17 cellular contexts compared by ENCODE assay signal in genomic region chr4:55366621-55367020, GRCh38. TPM values are rescaled to one million over a fixed set of nuclear protein-coding genes. Genes with fewer than 3 reads are reported as not detected.
DNase-seq lines count a peak whose midpoint lies in the region; ATAC-seq and TF ChIP-seq lines count a peak whose summit lies in the region.
"Had no signal": no experiment of that assay in that cellular context is flagged by ENCODE, and none has a peak within 500 bp of the region (broad histone marks: within the 10 kb centered on the region; RNA-seq: fewer than 3 reads in every experiment).

No MANE protein-coding gene starts in this region.

- peak overlapping the region; percentile 42 for H3K27ac Mint-ChIP-seq in chondrocyte (ENCODE audit: unreplicated experiment)
- H3K27ac Mint-ChIP-seq: CD8-positive, alpha-beta memory T cell had no signal

- no peaks in the 10 kb centered on the region for H4K20me1 ChIP-seq in osteoblast (ENCODE audit: insufficient read depth, low read length)

- H3K4me2 ChIP-seq in osteoblast (ENCODE audit: insufficient read depth, low read length), result no peak overlapping the region

- H3K27ac ChIP-seq in angular gyrus (ENCODE audit: low read depth, low read length) (peak overlapping the region; percentile 98), layer of hippocampus (ENCODE audit: low read depth, low read length) (peak overlapping the region; percentile 94), substantia nigra (ENCODE audit: low read depth, low read length, poor library complexity, severe bottlenecking) (peak overlapping the region; percentile 99), osteoblast (ENCODE audit: low read depth, low read length) (no peak overlapping the region)
- H3K27ac ChIP-seq: GM23248 had no signal

- no peaks in the 10 kb centered on the region for H3K27me3 Mint-ChIP-seq in chondrocyte (ENCODE audit: low read depth)
- H3K27me3 Mint-ChIP-seq: CD8-positive, alpha-beta memory T cell had no signal

- intact Hi-C loops in left colon (cut with DNase I, micrococcal nuclease) (no loop called here), mucosa of descending colon (cut with DNase I, micrococcal nuclease) (no loop called here)

- no peaks in the 10 kb centered on the region for H3K27me3 ChIP-seq in layer of hippocampus (ENCODE audit: control insufficient read depth, insufficient read depth, low read length)
- H3K27me3 ChIP-seq in osteoblast (ENCODE audit: insufficient read depth, low read length), result no peaks in the 10 kb centered on the region

- peaks cover 14% of the 10 kb centered on the region for H3K36me3 Mint-ChIP-seq in chondrocyte (ENCODE audit: low read depth)

- H3K4me1 ChIP-seq in mucosa of descending colon (ENCODE audit: low read depth), result no peaks in the 10 kb centered on the region
- H3K4me1 ChIP-seq in osteoblast (ENCODE audit: insufficient read depth, low read length), result no peaks in the 10 kb centered on the region

- no peak for TF ChIP-seq CTCF in chondrocyte (IDR thresholded peaks at IDR 0.05)
- no peak for TF ChIP-seq CTCF in mucosa of descending colon (IDR thresholded peaks at IDR 0.05)
- no peak for TF ChIP-seq CTCF in osteoblast (IDR thresholded peaks at IDR 0.05; ENCODE audit: extremely low read depth, low read depth, low read length)

- H2AFZ ChIP-seq in osteoblast (ENCODE audit: low read length), result no peak overlapping the region
- H2AFZ ChIP-seq: GM23248 had no signal

- no peak overlapping the region for H3K4me3 Mint-ChIP-seq in chondrocyte (ENCODE audit: unreplicated experiment)
- H3K4me3 Mint-ChIP-seq: CD8-positive, alpha-beta memory T cell had no signal

- ATAC-seq in left colon, result no peak
- no peak for ATAC-seq in mucosa of descending colon
- no peak for ATAC-seq in HG03520 (IDR thresholded peaks at IDR 0.05; ENCODE audit: unreplicated experiment)

- no peaks in the 10 kb centered on the region for H3K9me3 Mint-ChIP-seq in chondrocyte (ENCODE audit: low read depth)
- H3K9me3 Mint-ChIP-seq: CD8-positive, alpha-beta memory T cell had no signal

- peaks cover 11% of the 10 kb centered on the region for H3K4me1 Mint-ChIP-seq in chondrocyte (ENCODE audit: low read depth)
- H3K4me1 Mint-ChIP-seq: CD8-positive, alpha-beta memory T cell had no signal

- H3K36me3 ChIP-seq in mucosa of descending colon (ENCODE audit: low read depth) (no peaks in the 10 kb centered on the region), osteoblast (ENCODE audit: insufficient read depth, low read length) (no peaks in the 10 kb centered on the region)

- H3K79me2 ChIP-seq in osteoblast (ENCODE audit: insufficient read depth, low read length), result no peaks in the 10 kb centered on the region

- no peak for DNase-seq in chondrocyte (ENCODE audit: low spot score)
- DNase-seq in substantia nigra (lab: John Stamatoyannopoulos, UW), result peak in 1 of 49 donors; percentile 24
- DNase-seq in left colon, result no peak
- DNase-seq in mucosa of descending colon, result no peak
- no peak for DNase-seq in osteoblast (ENCODE audit: insufficient read length, low spot score, missing footprints)
- DNase-seq: ACHN; CD8-positive, alpha-beta memory T cell; DMS79; GM23248; KG1; NCI-H1694 treated with DMSO at 0.1 percent for 48 hours; NCI-H510A treated with DMSO at 0.1 percent for 48 hours; NCI-H774; SHP77 had no signal

- H3K4me3 ChIP-seq in mucosa of descending colon (no peak overlapping the region), osteoblast (ENCODE audit: insufficient read depth, low read length) (no peak overlapping the region)
- H3K4me3 ChIP-seq: GM23248 had no signal

- H3K9me3 ChIP-seq in mucosa of descending colon (no peaks in the 10 kb centered on the region), osteoblast (ENCODE audit: low read depth, low read length) (no peaks in the 10 kb centered on the region)

RNA-seq across cellular contexts. Expression of gene SRD5A3, which starts 20.6 kb away (rescaled TPM):
- total RNA-seq in chondrocyte (23.9 to 31.4 TPM (median 29.0 TPM) in 3 replicates), left colon (10 to 100 TPM; 14.1 to 16.2 TPM), mucosa of descending colon (10 to 100 TPM in 2 of 3 donors, 1 to 10 TPM in 1; 5.9 to 14.7 (median 14.0) TPM), osteoblast (10.6 and 13.0 TPM in 2 replicates)

RNA-seq across cellular contexts. Expression of gene TMEM165, which starts 29.1 kb away (rescaled TPM):
- total RNA-seq in chondrocyte, result 110 to 129 TPM (median 111 TPM) in 3 replicates
- total RNA-seq in left colon, result 10 to 100 TPM; 65.8 to 71.9 TPM
- 10 to 100 TPM; 56.4 to 85.8 (median 77.6) TPM for total RNA-seq in mucosa of descending colon
- 151 and 163 TPM in 2 replicates for total RNA-seq in osteoblast
